ENCODE assay signal across 8 cellular contexts in genomic region chr20:18288748-18289705, GRCh38. TPM values are rescaled to one million over a fixed set of nuclear protein-coding genes. Genes with fewer than 3 reads are reported as not detected.
DNase-seq lines count a peak whose midpoint lies in the region; ATAC-seq and TF ChIP-seq lines count a peak whose summit lies in the region.

No MANE protein-coding gene starts in this region.

- peak overlapping the region; percentile 80 to 85 (median 85) for H3K4me3 ChIP-seq in mammary epithelial cell (replicated peaks in 1 of 3; ENCODE audit: insufficient read depth in 1 of 3, low read depth in 2 of 3, low read length in 3 of 3)
- H3K4me3 ChIP-seq in lower leg skin (ENCODE audit: low read depth, poor library complexity, severe bottlenecking) = peak overlapping the region; percentile 80

- peak overlapping the region; percentile 88 for H3K4me2 ChIP-seq in mammary epithelial cell (ENCODE audit: insufficient read depth, low read depth, low read length)

- peak overlapping the region; percentile 99 for H3K4me3 Mint-ChIP-seq in type B pancreatic cell

- peaks cover 9% of the 10 kb centered on the region for H3K27me3 Mint-ChIP-seq in type B pancreatic cell

- dilution Hi-C loops in mammary epithelial cell (cut with HindIII; ENCODE audit: low sequenced_read_pairs) = loop anchor here (5.0 kb wide), 1 partner anchor 98 kb away; no protein-coding TSS in a partner anchor

- H2AFZ ChIP-seq in mammary epithelial cell (ENCODE audit: low read depth, low read length) = peak overlapping the region; percentile 98

- H3K9me3 ChIP-seq in mammary epithelial cell (replicated peaks; ENCODE audit: insufficient read depth, low read length) = peaks cover 7% of the 10 kb centered on the region

- H3K36me3 Mint-ChIP-seq in type B pancreatic cell = peaks cover 25% of the 10 kb centered on the region

- no peak for TF ChIP-seq CTCF in mammary epithelial cell (conservative IDR thresholded peaks at IDR 0.05 in 1 of 2, IDR thresholded peaks at IDR 0.05 in 1 of 2; ENCODE audit: extremely low read depth in 1 of 2, insufficient read depth in 1 of 2, low read depth in 1 of 2, low read length in 2 of 2)
- no peak for TF ChIP-seq CTCF in lower leg skin (IDR thresholded peaks at IDR 0.05)
- TF ChIP-seq CTCF in type B pancreatic cell (conservative IDR thresholded peaks at IDR 0.05) = no peak

- H3K27ac ChIP-seq in mammary epithelial cell (ENCODE audit: insufficient read depth, low read depth, low read length) = peak overlapping the region; percentile 95

- H3K27me3 ChIP-seq in mammary epithelial cell (ENCODE audit: insufficient read depth, low read length) = no peaks in the 10 kb centered on the region

- peak overlapping the region; percentile 96 for H3K9ac ChIP-seq in mammary epithelial cell (ENCODE audit: insufficient read depth, low read length)

- CTCF ChIA-PET in mammary epithelial cell (lab: Charles Lee; ENCODE audit: low non-redundant PET) = no interaction called here

- intact Hi-C loops in mammary epithelial cell (cut with micrococcal nuclease) = loop anchor here (1.0 to 2.0 kb wide), 3 partner anchors 25 to 178 kb away; partner anchors contain the start of genes DZANK1 and POLR3F
- intact Hi-C loops in lower leg skin (cut with DNase I; ENCODE audit: low total_unique reads) = no loop called here

- ATAC-seq in HG03025 (IDR thresholded peaks at IDR 0.05; ENCODE audit: low FRiP score, unreplicated experiment) = no peak

- 22% methylated on average over 19 of the region's 28 CpGs for WGBS in mammary epithelial cell (ENCODE audit: low coverage, missing lambda C conversion rate)
- WGBS in lower leg skin, 2 donors = 22 to 24% methylated on average over 28 of the region's 28 CpGs

- H3K27ac Mint-ChIP-seq in type B pancreatic cell = peak overlapping the region; percentile 99

- no peaks in the 10 kb centered on the region for H3K36me3 ChIP-seq in mammary epithelial cell (ENCODE audit: insufficient read depth, low read length)

- peaks cover 23% of the 10 kb centered on the region for H3K4me1 Mint-ChIP-seq in type B pancreatic cell (ENCODE audit: unreplicated experiment)

- H4K20me1 ChIP-seq in mammary epithelial cell (ENCODE audit: insufficient read depth, low read length) = no peaks in the 10 kb centered on the region

- H3K9me3 Mint-ChIP-seq in type B pancreatic cell = peaks cover 14% of the 10 kb centered on the region

- TF ChIP-seq POLR2A in lower leg skin (IDR thresholded peaks at IDR 0.05) = no peak

- H3K4me1 ChIP-seq in mammary epithelial cell (ENCODE audit: insufficient read depth, low read length) = peaks cover 16% of the 10 kb centered on the region

- H3K79me2 ChIP-seq in mammary epithelial cell (ENCODE audit: insufficient read depth, low read length) = peaks cover 53% of the 10 kb centered on the region

- TSS peak; percentile 30 for BruUV-seq in mammary epithelial cell (replicated peaks; lab: Mats Ljungman, UMichigan)

- peak; percentile 50 for DNase-seq in DMS53 (lab: John Stamatoyannopoulos, UW)
- no peak for DNase-seq in DMS53 treated with DMSO at 0.1 percent for 48 hours (lab: John Stamatoyannopoulos, UW; ENCODE audit: unreplicated experiment)
- DNase-seq in M059J (ENCODE audit: low read depth) = peak; percentile 45
- DNase-seq in mammary epithelial cell = peak; percentile 23
- DNase-seq in lower leg skin (ENCODE audit: low spot score in 2 of 2) = no peak
- DNase-seq in type B pancreatic cell (ENCODE audit: extremely low spot score, unreplicated experiment) = no peak
- no peak for DNase-seq in SK-N-DZ (ENCODE audit: low spot score)

- in situ Hi-C loops in mammary epithelial cell (cut with MboI; ENCODE audit: low sequenced_read_pairs in 2 of 2) = loop anchor here in 1 of 2 donors (25.0 kb wide), 1 partner anchor 327 kb away; the partner anchor contains the start of genes MGME1 and SNX5

RNA-seq across cellular contexts. Expression of gene ZNF133, which starts 0.7 kb away (rescaled TPM):
- 23.8 and 31.5 TPM in 2 replicates for total RNA-seq in M059J (2014; rRNA removed; shearing (Covaris generic))
- total RNA-seq in mammary epithelial cell = 10 to 100 TPM; 26.8 to 32.6 TPM
- 12.5 TPM for polyA plus RNA-seq in mammary epithelial cell
- 43.8 TPM for polyA minus RNA-seq in mammary epithelial cell
- total RNA-seq in lower leg skin = 10 to 100 TPM; 14.3 to 27.8 (median 23.7) TPM
- total RNA-seq in type B pancreatic cell (ENCODE audit: low replicate concordance) = 14.1 and 19.8 TPM in 2 replicates
- 9.9 and 10.0 TPM in 2 replicates for polyA plus RNA-seq in SK-N-DZ (2014; cell fraction: cytosol; rRNA removed)
- polyA plus RNA-seq in SK-N-DZ (2014; cell fraction: nucleus; rRNA removed) = 45.5 and 47.4 TPM in 2 replicates

Comparison
In these comparisons a context has a peak if more than half of its experiments do, and no peak if none do; other contexts are left out.
1. DNase-seq: peak in DMS53 (single experiment), M059J (single experiment) and mammary epithelial cell (single experiment); none in DMS53 treated with DMSO at 0.1 percent for 48 hours (single experiment), lower leg skin (0 of 2), type B pancreatic cell (single experiment) and SK-N-DZ (single experiment).